8 cellular contexts compared by ENCODE assay signal in the genomic region with DNA sequence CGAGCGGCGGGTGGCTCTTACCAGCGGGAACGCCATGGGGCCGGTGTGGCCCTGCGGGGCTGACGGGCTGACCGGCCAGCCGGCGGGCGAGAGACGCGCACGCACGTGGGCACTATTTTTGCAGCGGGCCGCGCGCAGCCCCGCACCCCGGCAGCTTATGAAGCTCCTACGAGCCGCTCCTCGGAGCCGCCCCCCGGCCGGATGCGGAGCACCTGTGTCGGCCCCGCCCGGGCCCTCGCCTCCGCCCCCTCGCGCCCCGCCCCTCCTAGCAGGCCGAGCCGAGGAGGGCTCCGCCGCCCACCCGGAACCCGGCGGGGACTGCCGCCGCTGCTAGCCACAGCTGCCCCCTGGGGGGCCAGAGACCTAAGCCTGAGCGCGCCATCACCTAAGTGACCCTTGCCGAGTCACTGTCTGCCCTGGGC. TPM values are rescaled to one million over a fixed set of nuclear protein-coding genes. Genes with fewer than 3 reads are reported as not detected.
DNase-seq lines count a peak whose midpoint lies in the region; ATAC-seq and TF ChIP-seq lines count a peak whose summit lies in the region.

No MANE protein-coding gene starts in this region.

- H3K27me3 ChIP-seq in HAP-1 (ENCODE audit: low read depth) (peaks cover 15% of the 10 kb centered on the region), thoracic aorta (replicated peaks; ENCODE audit: insufficient read depth) (no peaks in the 10 kb centered on the region)

- H3K4me1 ChIP-seq in HAP-1 (peaks cover 13% of the 10 kb centered on the region), thoracic aorta (ENCODE audit: control insufficient read depth in 1 of 2, low read depth in 2 of 2) (peaks cover 4 to 23% of the 10 kb centered on the region in 2 donors)

- DNase-seq in HAP-1 (ENCODE audit: low spot score in 2 of 2), result peak; percentile 31 to 85
- peak; percentile 44 for DNase-seq in activated CD4-positive, alpha-beta T cell treated with anti-CD3 and anti-CD28 coated beads for 48 hours
- DNase-seq in effector memory CD8-positive, alpha-beta T cell, result peak in 1 of 3 experiments; percentile 7
- no peak for DNase-seq in neural crest cell (ENCODE audit: low read depth, low spot score)
- no peak for DNase-seq in thoracic aorta (ENCODE audit: low spot score)
- no peak for DNase-seq in GM19240 (ENCODE audit: insufficient read length, low spot score)
- no peak for DNase-seq in UCSD-AML1 (lab: John Stamatoyannopoulos, UW; ENCODE audit: unreplicated experiment)

- H3K4me3 ChIP-seq in HAP-1 (peak overlapping the region; percentile 36), thoracic aorta (peak overlapping the region; percentile 71)

- H3K4me3 Mint-ChIP-seq in effector memory CD8-positive, alpha-beta T cell, result peak overlapping the region; percentile 33 to 71
- peak overlapping the region; percentile 52 for H3K4me3 Mint-ChIP-seq in neural crest cell

- H3K27ac Mint-ChIP-seq in effector memory CD8-positive, alpha-beta T cell, result no peak overlapping the region
- no peak overlapping the region for H3K27ac Mint-ChIP-seq in neural crest cell (ENCODE audit: unreplicated experiment)

- H3K27me3 Mint-ChIP-seq in effector memory CD8-positive, alpha-beta T cell, result peaks cover 54 to 85% of the 10 kb centered on the region in 2 donors
- H3K27me3 Mint-ChIP-seq in neural crest cell (ENCODE audit: low read depth), result peaks cover 91% of the 10 kb centered on the region

- no peaks in the 10 kb centered on the region for H3K9me3 ChIP-seq in HAP-1
- no peaks in the 10 kb centered on the region for H3K9me3 ChIP-seq in thoracic aorta

- H3K36me3 ChIP-seq in HAP-1 (replicated peaks), result no peaks in the 10 kb centered on the region
- H3K36me3 ChIP-seq in thoracic aorta, result no peaks in the 10 kb centered on the region

- in situ Hi-C loops in HAP-1 (cut with MboI; ENCODE audit: low sequenced_read_pairs), result no loop called here

- H3K27ac ChIP-seq in thoracic aorta, result peak overlapping the region; percentile 15 to 48

- peaks cover 7% of the 10 kb centered on the region for H3K36me3 Mint-ChIP-seq in effector memory CD8-positive, alpha-beta T cell (ENCODE audit: insufficient read depth)
- H3K36me3 Mint-ChIP-seq in neural crest cell (ENCODE audit: low read depth), result no peaks in the 10 kb centered on the region

- H3K4me1 Mint-ChIP-seq in effector memory CD8-positive, alpha-beta T cell (ENCODE audit: low read depth in 2 of 2), result peaks cover 0 to 9% of the 10 kb centered on the region in 2 donors
- H3K4me1 Mint-ChIP-seq in neural crest cell, result peaks cover 16% of the 10 kb centered on the region

- ATAC-seq in effector memory CD8-positive, alpha-beta T cell (replicated peaks), result peak; percentile 74
- ATAC-seq in thoracic aorta (ENCODE audit: insufficient number of reproducible peaks, low FRiP score, low read depth) (no peak), HG03280 (IDR thresholded peaks at IDR 0.05; ENCODE audit: unreplicated experiment) (no peak)

- no peak for TF ChIP-seq CTCF in neural crest cell (conservative IDR thresholded peaks at IDR 0.05)
- no peak for TF ChIP-seq CTCF in thoracic aorta (IDR thresholded peaks at IDR 0.05)

- no peaks in the 10 kb centered on the region for H3K9me3 Mint-ChIP-seq in effector memory CD8-positive, alpha-beta T cell
- H3K9me3 Mint-ChIP-seq in neural crest cell, result no peaks in the 10 kb centered on the region

RNA-seq across cellular contexts. Expression of gene CPEB1, which starts 0.7 kb away (rescaled TPM):
- total RNA-seq in neural crest cell, result 0.72 and 0.84 TPM in 2 replicates
- total RNA-seq in thoracic aorta, result 1 to 10 TPM; 2.0 to 2.8 TPM

Comparison
In these comparisons a context has a peak if more than half of its experiments do, and no peak if none do; other contexts are left out.
1. DNase-seq: peak in HAP-1 (2 of 2) and activated CD4-positive, alpha-beta T cell treated with anti-CD3 and anti-CD28 coated beads for 48 hours (single experiment); none in neural crest cell (single experiment), thoracic aorta (single experiment), GM19240 (single experiment) and UCSD-AML1 (single experiment).